ENCODE assay signal across 23 cellular contexts in genomic region chr5:9835121-9835770, GRCh38.
DNase-seq lines count a peak whose midpoint lies in the region; ATAC-seq and TF ChIP-seq lines count a peak whose summit lies in the region.
"Had no signal": no experiment of that assay in that cellular context is flagged by ENCODE, and none has a peak within 500 bp of the region (broad histone marks: within the 10 kb centered on the region; RNA-seq: fewer than 3 reads in every experiment).

No MANE protein-coding gene starts in this region.

- H3F3A ChIP-seq in neural progenitor cell (ENCODE audit: low read depth): peaks cover 20% of the 10 kb centered on the region

- H3K9me3 ChIP-seq in BLaER1: no peaks in the 10 kb centered on the region
- H3K9me3 ChIP-seq in neural progenitor cell (ENCODE audit: low read depth): no peaks in the 10 kb centered on the region
- H3K9me3 ChIP-seq: gastrocnemius medialis, testis had no signal

- H2AFZ ChIP-seq in neural progenitor cell (replicated peaks): no peak overlapping the region

- no peak overlapping the region for H3K9ac ChIP-seq in BLaER1
- no peak overlapping the region for H3K9ac ChIP-seq in neural progenitor cell

- ATAC-seq in HG03354 (IDR thresholded peaks at IDR 0.05; ENCODE audit: poor library complexity, severe bottlenecking, unreplicated experiment): no peak
- ATAC-seq in GM21423 (IDR thresholded peaks at IDR 0.05; ENCODE audit: unreplicated experiment): no peak
- ATAC-seq in GM21737 (IDR thresholded peaks at IDR 0.05; ENCODE audit: unreplicated experiment): no peak
- ATAC-seq: gastrocnemius medialis, HCT116, K562 had no signal

- H3K4me3 ChIP-seq in BLaER1 (no peak overlapping the region), neural progenitor cell (no peak overlapping the region)
- H3K4me3 ChIP-seq: cardiac muscle cell, gastrocnemius medialis, K562, testis had no signal

- H3K36me3 Mint-ChIP-seq in HFFc6 (ENCODE audit: low read depth): no peaks in the 10 kb centered on the region
- H3K36me3 Mint-ChIP-seq in neural progenitor cell: no peaks in the 10 kb centered on the region
- no peaks in the 10 kb centered on the region for H3K36me3 Mint-ChIP-seq in activated naive CD4-positive, alpha-beta T cell treated with anti-CD3 and anti-CD28 coated beads, Interleukin-2, amount 10 ng/mL, durations not matched to agents 7 days and 5 days
- H3K36me3 Mint-ChIP-seq: memory B cell had no signal

- no peaks in the 10 kb centered on the region for H4K20me1 ChIP-seq in BLaER1
- H4K20me1 ChIP-seq in neural progenitor cell (ENCODE audit: low read depth): no peaks in the 10 kb centered on the region

- no peaks in the 10 kb centered on the region for H3K9me3 Mint-ChIP-seq in HFFc6
- H3K9me3 Mint-ChIP-seq in neural progenitor cell: no peaks in the 10 kb centered on the region
- H3K9me3 Mint-ChIP-seq in activated naive CD4-positive, alpha-beta T cell treated with anti-CD3 and anti-CD28 coated beads, Interleukin-2, amount 10 ng/mL, durations not matched to agents 7 days and 5 days: no peaks in the 10 kb centered on the region

- peak; percentile 16; the same call in 1 of the 2 replicates for TF ChIP-seq CTCF in HFFc6 (IDR thresholded peaks at IDR 0.05)
- TF ChIP-seq CTCF in neural progenitor cell (IDR thresholded peaks at IDR 0.05): peak; percentile 31

- H3K4me1 ChIP-seq in BLaER1 (peaks cover 18% of the 10 kb centered on the region), neural progenitor cell (peaks cover 41% of the 10 kb centered on the region)
- H3K4me1 ChIP-seq: gastrocnemius medialis, testis had no signal

- H3K36me3 ChIP-seq in BLaER1: no peaks in the 10 kb centered on the region
- H3K36me3 ChIP-seq in neural progenitor cell: no peaks in the 10 kb centered on the region
- H3K36me3 ChIP-seq: cardiac muscle cell, gastrocnemius medialis had no signal

- H3K27me3 ChIP-seq in BLaER1: no peaks in the 10 kb centered on the region
- H3K27me3 ChIP-seq in neural progenitor cell: no peaks in the 10 kb centered on the region
- H3K27me3 ChIP-seq: cardiac muscle cell, gastrocnemius medialis, testis had no signal

- CTCF ChIA-PET in activated naive CD4-positive, alpha-beta T cell treated with anti-CD3 and anti-CD28 coated beads, Interleukin-2, amount 10 ng/mL, durations not matched to agents 7 days and 5 days (lab: Charles Lee): no interaction called here

- H3K4me1 Mint-ChIP-seq in HFFc6 (ENCODE audit: low read depth): peaks cover 25% of the 10 kb centered on the region
- H3K4me1 Mint-ChIP-seq in neural progenitor cell: peaks cover 42% of the 10 kb centered on the region
- H3K4me1 Mint-ChIP-seq in activated naive CD4-positive, alpha-beta T cell treated with anti-CD3 and anti-CD28 coated beads, Interleukin-2, amount 10 ng/mL, durations not matched to agents 7 days and 5 days: no peaks in the 10 kb centered on the region
- H3K4me1 Mint-ChIP-seq: memory B cell had no signal

- no peak overlapping the region for H3K4me3 Mint-ChIP-seq in HFFc6
- H3K4me3 Mint-ChIP-seq in neural progenitor cell: no peak overlapping the region
- H3K4me3 Mint-ChIP-seq in activated naive CD4-positive, alpha-beta T cell treated with anti-CD3 and anti-CD28 coated beads, Interleukin-2, amount 10 ng/mL, durations not matched to agents 7 days and 5 days: no peak overlapping the region
- H3K4me3 Mint-ChIP-seq: memory B cell, nephron had no signal

- H3K4me2 ChIP-seq in BLaER1 (peak overlapping the region; percentile 62), neural progenitor cell (peak overlapping the region; percentile 60)

- H3K27ac Mint-ChIP-seq in HFFc6 (no peak overlapping the region), neural progenitor cell (no peak overlapping the region)
- H3K27ac Mint-ChIP-seq in activated naive CD4-positive, alpha-beta T cell treated with anti-CD3 and anti-CD28 coated beads, Interleukin-2, amount 10 ng/mL, durations not matched to agents 7 days and 5 days: no peak overlapping the region
- H3K27ac Mint-ChIP-seq: memory B cell had no signal

- DNase-seq in HFFc6 (no peak), astrocyte of the hippocampus (ENCODE audit: low read depth, low spot score) (peak; percentile 37), neural progenitor cell (ENCODE audit: low spot score) (peak; percentile 68)
- DNase-seq in activated naive CD4-positive, alpha-beta T cell treated with anti-CD3 and anti-CD28 coated beads, Interleukin-2, amount 10 ng/mL, durations not matched to agents 7 days and 5 days: no peak
- DNase-seq: activated CD4-positive, alpha-beta T cell treated with anti-CD3 and anti-CD28 coated beads, Interleukin-2, amount 50 U/mL, for 1 hour; activated CD8-positive, alpha-beta memory T cell treated with anti-CD3 and anti-CD28 coated beads, Interleukin-2, amount 50 U/mL, for 4 hours; activated effector memory CD4-positive, alpha-beta T cell treated with anti-CD3 and anti-CD28 coated beads, Interleukin-2, amount 50 U/mL, for 16 hours; Caco-2; gastrocnemius medialis; kidney glomerular epithelial cell; NCI-H1930; NCI-H510A; SIG-M5; testis had no signal

- H3K27ac ChIP-seq in BLaER1: no peak overlapping the region
- no peak overlapping the region for H3K27ac ChIP-seq in neural progenitor cell
- H3K27ac ChIP-seq: cardiac muscle cell, gastrocnemius medialis, testis had no signal

- H3K27me3 Mint-ChIP-seq in HFFc6 (ENCODE audit: insufficient read depth) (peaks cover 5% of the 10 kb centered on the region), neural progenitor cell (ENCODE audit: insufficient read depth, low read depth) (peaks cover 15% of the 10 kb centered on the region)
- no peaks in the 10 kb centered on the region for H3K27me3 Mint-ChIP-seq in activated naive CD4-positive, alpha-beta T cell treated with anti-CD3 and anti-CD28 coated beads, Interleukin-2, amount 10 ng/mL, durations not matched to agents 7 days and 5 days
- H3K27me3 Mint-ChIP-seq: memory B cell had no signal

- no peaks in the 10 kb centered on the region for H3K79me2 ChIP-seq in neural progenitor cell (ENCODE audit: low read depth)

Comparison
In these comparisons a context has a peak if more than half of its experiments do, and no peak if none do; other contexts are left out.
1. DNase-seq: peak in astrocyte of the hippocampus (single experiment) and neural progenitor cell (single experiment); none in HFFc6 (single experiment) and activated naive CD4-positive, alpha-beta T cell treated with anti-CD3 and anti-CD28 coated beads, Interleukin-2, amount 10 ng/mL, durations not matched to agents 7 days and 5 days (single experiment).